In the genomic region with DNA sequence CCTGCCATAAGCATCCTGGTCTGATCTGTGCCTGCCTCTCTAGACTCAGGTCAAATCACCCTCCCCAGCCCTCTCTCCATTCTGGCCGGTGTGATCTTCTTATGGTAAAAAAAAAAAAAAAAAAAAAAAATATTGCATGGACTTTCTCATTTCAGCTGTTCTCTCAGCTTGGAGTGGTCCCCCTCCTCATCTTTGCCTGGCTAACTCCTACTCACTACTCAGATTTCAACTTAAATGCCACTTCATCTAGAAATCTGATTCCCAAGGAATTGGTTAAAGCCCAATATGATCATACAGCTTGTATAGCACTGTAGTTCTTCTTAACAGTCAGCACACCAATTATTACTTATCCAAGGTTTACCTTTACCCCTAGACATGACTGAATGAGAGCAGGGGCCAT, we compare ENCODE assay signal across 15 cellular contexts.
DNase-seq lines count a peak whose midpoint lies in the region; ATAC-seq and TF ChIP-seq lines count a peak whose summit lies in the region.
"Had no signal": no experiment of that assay in that cellular context is flagged by ENCODE, and none has a peak within 500 bp of the region (broad histone marks: within the 10 kb centered on the region; RNA-seq: fewer than 3 reads in every experiment).

No MANE protein-coding gene starts in this region.

- H3F3A ChIP-seq in SK-N-SH (replicated peaks; ENCODE audit: insufficient read depth): peaks cover 37% of the 10 kb centered on the region

- H2AFZ ChIP-seq in SK-N-SH (ENCODE audit: low read depth): peak overlapping the region; percentile 11

- POLR2A ChIA-PET in SK-N-SH (lab: Yijun Ruan, JAX): no interaction called here

- ATAC-seq in foreskin keratinocyte (peak; percentile 0), HG03097 (IDR thresholded peaks at IDR 0.05; ENCODE audit: low FRiP score, unreplicated experiment) (no peak)
- ATAC-seq: Panc1 had no signal

- no peaks in the 10 kb centered on the region for H3K9me2 ChIP-seq in SK-N-SH

- peak overlapping the region; percentile 46; the same call in 1 of the 2 replicates for H3K4me2 ChIP-seq in SK-N-SH

- TF ChIP-seq CTCF in SK-N-SH (IDR thresholded peaks at IDR 0.05) (no peak), foreskin keratinocyte (conservative IDR thresholded peaks at IDR 0.05) (no peak), tibial artery (IDR thresholded peaks at IDR 0.05) (no peak)

- no peaks in the 10 kb centered on the region for H3K79me2 ChIP-seq in SK-N-SH (ENCODE audit: insufficient read depth)

- H3K27me3 ChIP-seq in SK-N-SH (ENCODE audit: insufficient read depth) (no peaks in the 10 kb centered on the region), foreskin keratinocyte (no peaks in the 10 kb centered on the region), tibial artery (no peaks in the 10 kb centered on the region)
- H3K27me3 ChIP-seq: gastroesophageal sphincter, right atrium auricular region had no signal

- 60% methylated on average over 1 of the region's 1 CpG for WGBS in SK-N-SH (ENCODE audit: low lambda C conversion rate)

- no peaks in the 10 kb centered on the region for H4K20me1 ChIP-seq in SK-N-SH (ENCODE audit: insufficient read depth)

- H3K36me3 ChIP-seq in SK-N-SH (replicated peaks in 1 of 2; ENCODE audit: control insufficient read depth in 1 of 2, insufficient read depth in 2 of 2, low read length in 1 of 2) (no peaks in the 10 kb centered on the region), tibial artery (no peaks in the 10 kb centered on the region)
- H3K36me3 ChIP-seq: gastroesophageal sphincter, HAP-1, right atrium auricular region had no signal

- TF ChIP-seq EP300 in SK-N-SH (IDR thresholded peaks at IDR 0.05; ENCODE audit: borderline replicate concordance in 1 of 2, low read depth in 1 of 2, low read length in 1 of 2): no peak

- H3K4me3 ChIP-seq in SK-N-SH (ENCODE audit: low read depth in 2 of 2, low read length in 1 of 2) (no peak overlapping the region), tibial artery (no peak overlapping the region)
- H3K4me3 ChIP-seq: gastroesophageal sphincter, HAP-1, right atrium auricular region had no signal

- DNase-seq in NCI-H2107 treated with DMSO at 0.1 percent for 48 hours (lab: John Stamatoyannopoulos, UW; ENCODE audit: unreplicated experiment) (peak; percentile 12), NCI-H2107 (lab: John Stamatoyannopoulos, UW) (no peak), SK-N-SH (no peak), foreskin keratinocyte (no peak), tibial artery (no peak), DMS114 treated with DMSO at 0.1 percent for 48 hours (lab: John Stamatoyannopoulos, UW; ENCODE audit: unreplicated experiment) (no peak), NCI-H187 treated with DMSO at 0.1 percent for 48 hours (lab: John Stamatoyannopoulos, UW) (no peak)
- DNase-seq: activated T-cell treated with anti-CD3 and anti-CD28 coated beads, Interleukin-2, amount 50 U/mL, for 72 hours; effector CD4-positive, alpha-beta T cell; kidney had no signal

- no peak for TF ChIP-seq RAD21 in SK-N-SH (IDR thresholded peaks at IDR 0.05; ENCODE audit: low read length)

- H3K4me1 ChIP-seq in SK-N-SH (ENCODE audit: control insufficient read depth in 1 of 2, insufficient read depth in 2 of 2, low read depth in 1 of 2, low read length in 1 of 2): peaks cover 10 to 28% of the 10 kb centered on the region in 2 experiments
- peaks cover 39% of the 10 kb centered on the region for H3K4me1 ChIP-seq in foreskin keratinocyte
- H3K4me1 ChIP-seq in tibial artery: peaks cover 0 to 83% (median 39%) of the 10 kb centered on the region in 4 donors
- H3K4me1 ChIP-seq: HAP-1 had no signal

- H3K27ac ChIP-seq in SK-N-SH (ENCODE audit: low read depth in 2 of 2, low read length in 1 of 2) (peak overlapping the region; percentile 88 to 96), foreskin keratinocyte (peak overlapping the region; percentile 34), tibial artery (peak overlapping the region; percentile 51 to 83)
- H3K27ac ChIP-seq: gastroesophageal sphincter, right atrium auricular region had no signal

- intact Hi-C loops in tibial artery (cut with DNase I; ENCODE audit: low total_unique reads): no loop called here

- H3K9me3 ChIP-seq in SK-N-SH: no peaks in the 10 kb centered on the region
- H3K9me3 ChIP-seq in tibial artery: no peaks in the 10 kb centered on the region
- H3K9me3 ChIP-seq: gastroesophageal sphincter, HAP-1, right atrium auricular region had no signal

- CTCF ChIA-PET in SK-N-SH (lab: Yijun Ruan, JAX): no interaction called here

- H3K9ac ChIP-seq in SK-N-SH: peak overlapping the region; percentile 42; the same call in 1 of the 2 replicates

TF ChIP-seq in SK-N-SH, 30 proteins besides CTCF, POLR2A, EP300 and RAD21:
- TF ChIP-seq EZH2phosphoT487 (IDR thresholded peaks at IDR 0.05; ENCODE audit: borderline replicate concordance, low read depth) (no peak), NFIC (IDR thresholded peaks at IDR 0.05; ENCODE audit: borderline replicate concordance) (no peak), POLR2AphosphoS5 (IDR thresholded peaks at IDR 0.05; ENCODE audit: low read depth, low read length) (no peak), GATA2 (CRISPR knock-in tag; IDR thresholded peaks at IDR 0.05) (no peak), RXRA (IDR thresholded peaks at IDR 0.05; ENCODE audit: borderline replicate concordance, low read depth) (no peak), TEAD4 (IDR thresholded peaks at IDR 0.05; ENCODE audit: borderline replicate concordance, insufficient read depth) (no peak), NRF1 (IDR thresholded peaks at IDR 0.05; ENCODE audit: low read depth, low read length) (no peak), YY1 (IDR thresholded peaks at IDR 0.05; ENCODE audit: low read depth) (no peak), MXI1 (IDR thresholded peaks at IDR 0.05; ENCODE audit: low read depth, low read length) (no peak), SMC3 (IDR thresholded peaks at IDR 0.05; ENCODE audit: low read depth, low read length) (no peak), JUND (IDR thresholded peaks at IDR 0.05) (no peak), RFX5 (IDR thresholded peaks at IDR 0.05; ENCODE audit: low read length) (no peak), SIN3A (IDR thresholded peaks at IDR 0.05; ENCODE audit: borderline replicate concordance, low read depth, low read length) (no peak)
- TF ChIP-seq, protein P1, sequence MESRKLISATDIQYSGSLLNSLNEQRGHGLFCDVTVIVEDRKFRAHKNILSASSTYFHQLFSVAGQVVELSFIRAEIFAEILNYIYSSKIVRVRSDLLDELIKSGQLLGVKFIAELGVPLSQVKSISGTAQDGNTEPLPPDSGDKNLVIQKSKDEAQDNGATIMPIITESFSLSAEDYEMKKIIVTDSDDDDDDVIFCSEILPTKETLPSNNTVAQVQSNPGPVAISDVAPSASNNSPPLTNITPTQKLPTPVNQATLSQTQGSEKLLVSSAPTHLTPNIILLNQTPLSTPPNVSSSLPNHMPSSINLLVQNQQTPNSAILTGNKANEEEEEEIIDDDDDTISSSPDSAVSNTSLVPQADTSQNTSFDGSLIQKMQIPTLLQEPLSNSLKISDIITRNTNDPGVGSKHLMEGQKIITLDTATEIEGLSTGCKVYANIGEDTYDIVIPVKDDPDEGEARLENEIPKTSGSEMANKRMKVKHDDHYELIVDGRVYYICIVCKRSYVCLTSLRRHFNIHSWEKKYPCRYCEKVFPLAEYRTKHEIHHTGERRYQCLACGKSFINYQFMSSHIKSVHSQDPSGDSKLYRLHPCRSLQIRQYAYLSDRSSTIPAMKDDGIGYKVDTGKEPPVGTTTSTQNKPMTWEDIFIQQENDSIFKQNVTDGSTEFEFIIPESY (IDR thresholded peaks at IDR 0.05; ENCODE audit: borderline replicate concordance, low read depth): no peak
- TF ChIP-seq, protein P2, sequence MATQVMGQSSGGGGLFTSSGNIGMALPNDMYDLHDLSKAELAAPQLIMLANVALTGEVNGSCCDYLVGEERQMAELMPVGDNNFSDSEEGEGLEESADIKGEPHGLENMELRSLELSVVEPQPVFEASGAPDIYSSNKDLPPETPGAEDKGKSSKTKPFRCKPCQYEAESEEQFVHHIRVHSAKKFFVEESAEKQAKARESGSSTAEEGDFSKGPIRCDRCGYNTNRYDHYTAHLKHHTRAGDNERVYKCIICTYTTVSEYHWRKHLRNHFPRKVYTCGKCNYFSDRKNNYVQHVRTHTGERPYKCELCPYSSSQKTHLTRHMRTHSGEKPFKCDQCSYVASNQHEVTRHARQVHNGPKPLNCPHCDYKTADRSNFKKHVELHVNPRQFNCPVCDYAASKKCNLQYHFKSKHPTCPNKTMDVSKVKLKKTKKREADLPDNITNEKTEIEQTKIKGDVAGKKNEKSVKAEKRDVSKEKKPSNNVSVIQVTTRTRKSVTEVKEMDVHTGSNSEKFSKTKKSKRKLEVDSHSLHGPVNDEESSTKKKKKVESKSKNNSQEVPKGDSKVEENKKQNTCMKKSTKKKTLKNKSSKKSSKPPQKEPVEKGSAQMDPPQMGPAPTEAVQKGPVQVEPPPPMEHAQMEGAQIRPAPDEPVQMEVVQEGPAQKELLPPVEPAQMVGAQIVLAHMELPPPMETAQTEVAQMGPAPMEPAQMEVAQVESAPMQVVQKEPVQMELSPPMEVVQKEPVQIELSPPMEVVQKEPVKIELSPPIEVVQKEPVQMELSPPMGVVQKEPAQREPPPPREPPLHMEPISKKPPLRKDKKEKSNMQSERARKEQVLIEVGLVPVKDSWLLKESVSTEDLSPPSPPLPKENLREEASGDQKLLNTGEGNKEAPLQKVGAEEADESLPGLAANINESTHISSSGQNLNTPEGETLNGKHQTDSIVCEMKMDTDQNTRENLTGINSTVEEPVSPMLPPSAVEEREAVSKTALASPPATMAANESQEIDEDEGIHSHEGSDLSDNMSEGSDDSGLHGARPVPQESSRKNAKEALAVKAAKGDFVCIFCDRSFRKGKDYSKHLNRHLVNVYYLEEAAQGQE (IDR thresholded peaks at IDR 0.05; ENCODE audit: low read depth, low read length): no peak
- TF ChIP-seq, protein P3, sequence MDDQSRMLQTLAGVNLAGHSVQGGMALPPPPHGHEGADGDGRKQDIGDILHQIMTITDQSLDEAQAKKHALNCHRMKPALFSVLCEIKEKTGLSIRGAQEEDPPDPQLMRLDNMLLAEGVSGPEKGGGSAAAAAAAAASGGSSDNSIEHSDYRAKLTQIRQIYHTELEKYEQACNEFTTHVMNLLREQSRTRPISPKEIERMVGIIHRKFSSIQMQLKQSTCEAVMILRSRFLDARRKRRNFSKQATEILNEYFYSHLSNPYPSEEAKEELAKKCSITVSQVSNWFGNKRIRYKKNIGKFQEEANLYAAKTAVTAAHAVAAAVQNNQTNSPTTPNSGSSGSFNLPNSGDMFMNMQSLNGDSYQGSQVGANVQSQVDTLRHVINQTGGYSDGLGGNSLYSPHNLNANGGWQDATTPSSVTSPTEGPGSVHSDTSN (IDR thresholded peaks at IDR 0.05): no peak

Comparison
In these comparisons a context has a peak if more than half of its experiments do, and no peak if none do; other contexts are left out.
1. H3K27ac ChIP-seq: peak in every context shown above with its lines; median percentile 92 in SK-N-SH; 67 in tibial artery; 34 in foreskin keratinocyte.